In genomic region chr16:81522851-81523250, GRCh38 we compare ENCODE assay signal across 8 cellular contexts.
DNase-seq lines count a peak whose midpoint lies in the region; ATAC-seq and TF ChIP-seq lines count a peak whose summit lies in the region.
"Not testable (repeated sequence)": the region's sequence is repeated elsewhere in the genome, so short reads cannot be mapped to it uniquely, and the experiment has no call there.

No MANE protein-coding gene starts in this region.

- H4K20me1 ChIP-seq in PC-3 (ENCODE audit: low read length) = not testable (repeated sequence)

- H3K9me3 ChIP-seq in CD8-positive, alpha-beta memory T cell (ENCODE audit: low read length); PC-3 (ENCODE audit: low read length); vagina: not testable (repeated sequence)

- peaks cover 73% of the 10 kb centered on the region for H3K4me1 ChIP-seq in CD8-positive, alpha-beta memory T cell (ENCODE audit: insufficient read depth, low read length)
- H3K4me1 ChIP-seq in PC-3 (ENCODE audit: insufficient read depth, low read length) (peaks cover 69% of the 10 kb centered on the region), vagina (peaks cover 67% of the 10 kb centered on the region)

- H3K9me3 Mint-ChIP-seq in CD8-positive, alpha-beta memory T cell; activated CD4-positive, alpha-beta T cell treated with anti-CD3 and anti-CD28 coated beads, Interleukin-2, amount 10 ng/mL, durations not matched to agents 7 days and 5 days; activated naive CD4-positive, alpha-beta T cell treated with anti-CD3 and anti-CD28 coated beads, Interleukin-2, amount 10 ng/mL, durations not matched to agents 7 days and 5 days; effector memory CD8-positive, alpha-beta T cell; memory B cell: not testable (repeated sequence)

- H3K9me2 ChIP-seq in PC-3 (replicated peaks; ENCODE audit: low read length) = not testable (repeated sequence)

- CTCF ChIA-PET in CD8-positive, alpha-beta memory T cell (lab: Charles Lee); activated naive CD4-positive, alpha-beta T cell treated with anti-CD3 and anti-CD28 coated beads, Interleukin-2, amount 10 ng/mL, durations not matched to agents 7 days and 5 days (lab: Charles Lee): not testable (repeated sequence)
- CTCF ChIA-PET in PC-3 (lab: Charles Lee) = interaction anchor here (0.8 kb wide), 1 partner anchor 70 kb away, joined by 3 read pairs; no protein-coding TSS in a partner anchor
- CTCF ChIA-PET in activated CD4-positive, alpha-beta T cell treated with anti-CD3 and anti-CD28 coated beads, Interleukin-2, amount 10 ng/mL, durations not matched to agents 7 days and 5 days (lab: Charles Lee) = interaction anchor here (0.9 kb wide), 1 partner anchor 41 kb away, joined by 3 read pairs; no protein-coding TSS in a partner anchor

- peaks cover 76 to 83% (median 83%) of the 10 kb centered on the region in 3 donors for H3K4me1 Mint-ChIP-seq in CD8-positive, alpha-beta memory T cell
- H3K4me1 Mint-ChIP-seq in activated CD4-positive, alpha-beta T cell treated with anti-CD3 and anti-CD28 coated beads, Interleukin-2, amount 10 ng/mL, durations not matched to agents 7 days and 5 days = peaks cover 78% of the 10 kb centered on the region
- peaks cover 51% of the 10 kb centered on the region for H3K4me1 Mint-ChIP-seq in activated naive CD4-positive, alpha-beta T cell treated with anti-CD3 and anti-CD28 coated beads, Interleukin-2, amount 10 ng/mL, durations not matched to agents 7 days and 5 days
- H3K4me1 Mint-ChIP-seq in effector memory CD8-positive, alpha-beta T cell (ENCODE audit: low read depth in 2 of 2) = peaks cover 72 to 78% of the 10 kb centered on the region in 2 donors
- H3K4me1 Mint-ChIP-seq in memory B cell = peaks cover 22% of the 10 kb centered on the region

- H3K36me3 Mint-ChIP-seq in CD8-positive, alpha-beta memory T cell; activated naive CD4-positive, alpha-beta T cell treated with anti-CD3 and anti-CD28 coated beads, Interleukin-2, amount 10 ng/mL, durations not matched to agents 7 days and 5 days; memory B cell: not testable (repeated sequence)
- H3K36me3 Mint-ChIP-seq in activated CD4-positive, alpha-beta T cell treated with anti-CD3 and anti-CD28 coated beads, Interleukin-2, amount 10 ng/mL, durations not matched to agents 7 days and 5 days (ENCODE audit: low read depth) = peaks cover 17% of the 10 kb centered on the region
- peaks cover 54% of the 10 kb centered on the region for H3K36me3 Mint-ChIP-seq in effector memory CD8-positive, alpha-beta T cell (ENCODE audit: insufficient read depth)

- peak overlapping the region; percentile 20 for H3K4me2 ChIP-seq in PC-3 (ENCODE audit: low read length)

- POLR2A ChIA-PET in CD8-positive, alpha-beta memory T cell (lab: Charles Lee); PC-3 (lab: Charles Lee; ENCODE audit: unreplicated experiment); activated CD4-positive, alpha-beta T cell treated with anti-CD3 and anti-CD28 coated beads, Interleukin-2, amount 10 ng/mL, durations not matched to agents 7 days and 5 days (lab: Charles Lee): not testable (repeated sequence)

- not testable (repeated sequence) for H3K27me3 ChIP-seq in CD8-positive, alpha-beta memory T cell (ENCODE audit: insufficient read depth, low read length, poor library complexity, severe bottlenecking); PC-3 (ENCODE audit: low read length); vagina

- not testable (repeated sequence) for ATAC-seq in PC-3; effector memory CD8-positive, alpha-beta T cell (replicated peaks); memory B cell (ENCODE audit: low read depth)

- not testable (repeated sequence) for H2AFZ ChIP-seq in PC-3 (ENCODE audit: low read length)

- H3F3A ChIP-seq in PC-3 (ENCODE audit: low read length, unreplicated experiment) = not testable (repeated sequence)

- H3K27ac Mint-ChIP-seq in CD8-positive, alpha-beta memory T cell = peak overlapping the region; percentile 95 to 100 (median 99)
- H3K27ac Mint-ChIP-seq in activated CD4-positive, alpha-beta T cell treated with anti-CD3 and anti-CD28 coated beads, Interleukin-2, amount 10 ng/mL, durations not matched to agents 7 days and 5 days = peak overlapping the region; percentile 69
- peak overlapping the region; percentile 34 for H3K27ac Mint-ChIP-seq in activated naive CD4-positive, alpha-beta T cell treated with anti-CD3 and anti-CD28 coated beads, Interleukin-2, amount 10 ng/mL, durations not matched to agents 7 days and 5 days
- H3K27ac Mint-ChIP-seq in effector memory CD8-positive, alpha-beta T cell = peak overlapping the region; percentile 100
- H3K27ac Mint-ChIP-seq in memory B cell = peak overlapping the region; percentile 33

- H3K27ac ChIP-seq in CD8-positive, alpha-beta memory T cell (ENCODE audit: low read depth, low read length) = peak overlapping the region; percentile 91
- H3K27ac ChIP-seq in PC-3 (ENCODE audit: low read length) = peak overlapping the region; percentile 88
- peak overlapping the region in 18 of 21 experiments; percentile 26 to 90 (median 72) for H3K27ac ChIP-seq in skin epidermis
- H3K27ac ChIP-seq in vagina = peak overlapping the region; percentile 58

- H3K9ac ChIP-seq in PC-3 (ENCODE audit: low read length) = not testable (repeated sequence)

- peak in 3 of 5 donors; percentile 14 to 59 (median 24) for DNase-seq in CD8-positive, alpha-beta memory T cell
- DNase-seq in PC-3; activated CD4-positive, alpha-beta T cell treated with anti-CD3 and anti-CD28 coated beads, Interleukin-2, amount 10 ng/mL, durations not matched to agents 7 days and 5 days; activated naive CD4-positive, alpha-beta T cell treated with anti-CD3 and anti-CD28 coated beads, Interleukin-2, amount 10 ng/mL, durations not matched to agents 7 days and 5 days; memory B cell (ENCODE audit: low spot score in 2 of 2); vagina (ENCODE audit: extremely low spot score in 2 of 2): not testable (repeated sequence)
- DNase-seq in effector memory CD8-positive, alpha-beta T cell = peak; percentile 25 to 45 (median 36)

- not testable (repeated sequence) for TF ChIP-seq POLR2A in vagina (IDR thresholded peaks at IDR 0.05)

- not testable (repeated sequence) for H3K27me3 Mint-ChIP-seq in CD8-positive, alpha-beta memory T cell; activated CD4-positive, alpha-beta T cell treated with anti-CD3 and anti-CD28 coated beads, Interleukin-2, amount 10 ng/mL, durations not matched to agents 7 days and 5 days; activated naive CD4-positive, alpha-beta T cell treated with anti-CD3 and anti-CD28 coated beads, Interleukin-2, amount 10 ng/mL, durations not matched to agents 7 days and 5 days; effector memory CD8-positive, alpha-beta T cell; memory B cell

- peak overlapping the region; percentile 55 to 90 (median 68) for H3K4me3 Mint-ChIP-seq in CD8-positive, alpha-beta memory T cell
- not testable (repeated sequence) for H3K4me3 Mint-ChIP-seq in activated CD4-positive, alpha-beta T cell treated with anti-CD3 and anti-CD28 coated beads, Interleukin-2, amount 10 ng/mL, durations not matched to agents 7 days and 5 days; activated naive CD4-positive, alpha-beta T cell treated with anti-CD3 and anti-CD28 coated beads, Interleukin-2, amount 10 ng/mL, durations not matched to agents 7 days and 5 days; memory B cell
- H3K4me3 Mint-ChIP-seq in effector memory CD8-positive, alpha-beta T cell = peak overlapping the region; percentile 79 to 82

- intact Hi-C loops in PC-3 (cut with micrococcal nuclease); vagina (cut with DNase I): not testable (repeated sequence)

- not testable (repeated sequence) for BruUV-seq in PC-3 (replicated peaks; lab: Mats Ljungman, UMichigan)

- H3K4me3 ChIP-seq in CD8-positive, alpha-beta memory T cell (ENCODE audit: low read length); PC-3 (ENCODE audit: low read length); skin epidermis; vagina: not testable (repeated sequence)

- H3K79me2 ChIP-seq in PC-3 (ENCODE audit: low read length) = peaks cover 100% of the 10 kb centered on the region

- TF ChIP-seq CTCF in PC-3 (conservative IDR thresholded peaks at IDR 0.05; ENCODE audit: low read depth, low read length); vagina (IDR thresholded peaks at IDR 0.05): not testable (repeated sequence)

- not testable (repeated sequence) for H3K36me3 ChIP-seq in CD8-positive, alpha-beta memory T cell (ENCODE audit: insufficient read depth, low read length); vagina
- H3K36me3 ChIP-seq in PC-3 (ENCODE audit: low read depth, low read length) = peaks cover 20% of the 10 kb centered on the region

Comparison
In these comparisons a context has a peak if more than half of its experiments do, and no peak if none do; other contexts are left out.
1. H3K27ac Mint-ChIP-seq: peak in every context shown above with its lines; median percentile 100 in effector memory CD8-positive, alpha-beta T cell; 99 in CD8-positive, alpha-beta memory T cell; 69 in activated CD4-positive, alpha-beta T cell treated with anti-CD3 and anti-CD28 coated beads, Interleukin-2, amount 10 ng/mL, durations not matched to agents 7 days and 5 days; 34 in activated naive CD4-positive, alpha-beta T cell treated with anti-CD3 and anti-CD28 coated beads, Interleukin-2, amount 10 ng/mL, durations not matched to agents 7 days and 5 days; 33 in memory B cell.